ENCODE assay signal across 8 cellular contexts in the genomic region with DNA sequence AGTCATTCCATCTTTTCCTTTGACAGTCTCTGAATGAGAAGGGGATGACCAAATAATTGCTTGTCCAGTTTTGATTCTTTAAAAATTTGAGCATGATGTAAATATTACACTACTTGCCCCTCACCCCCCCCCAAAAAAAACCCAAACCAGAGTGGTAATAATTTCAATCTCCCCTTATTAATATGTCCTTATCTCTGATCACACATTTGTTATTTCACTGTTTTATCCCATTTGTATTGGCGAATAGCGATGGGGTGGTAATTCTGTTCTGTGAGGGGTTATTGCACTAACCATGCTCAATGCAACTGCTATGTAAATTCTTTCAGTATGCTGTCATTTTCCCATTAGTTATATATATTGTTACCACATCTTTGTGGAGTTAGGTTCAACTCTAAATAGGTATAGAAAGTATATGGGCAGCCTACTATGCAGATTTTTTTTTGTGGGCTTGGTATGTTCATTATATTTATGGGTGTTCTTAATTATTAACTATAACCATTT. TPM values are rescaled to one million over a fixed set of nuclear protein-coding genes. Genes with fewer than 3 reads are reported as not detected.
A peak's percentile ranks its signal among the peaks of the same experiment; 100 is the strongest.
DNase-seq lines count a peak whose midpoint lies in the region; ATAC-seq and TF ChIP-seq lines count a peak whose summit lies in the region.

No MANE protein-coding gene starts in this region.

- H3K4me3 ChIP-seq in AG09309 (ENCODE audit: control insufficient read depth, low read depth, low read length) (peak overlapping the region; percentile 67), KMS-11 (IDR thresholded peaks at IDR 0.05; ENCODE audit: insufficient read depth, low read depth, low read length) (no peak overlapping the region), choroid plexus epithelial cell (ENCODE audit: low read depth, low read length) (peak overlapping the region; percentile 90), muscle layer of colon (ENCODE audit: low read depth in 1 of 2, low read length in 2 of 2) (peak overlapping the region; percentile 57 to 62)

- H4K20me1 ChIP-seq in KMS-11 (ENCODE audit: insufficient read depth): no peaks in the 10 kb centered on the region

- H2AFZ ChIP-seq in KMS-11 (ENCODE audit: low read depth): peak overlapping the region; percentile 85

- H3K4me1 ChIP-seq in KMS-11 (ENCODE audit: low read depth, poor library complexity, severe bottlenecking): peaks cover 9% of the 10 kb centered on the region
- H3K4me1 ChIP-seq in muscle layer of colon (ENCODE audit: insufficient read depth, low read length): peaks cover 49% of the 10 kb centered on the region

- H3K36me3 ChIP-seq in KMS-11 (ENCODE audit: insufficient read depth) (no peaks in the 10 kb centered on the region), muscle layer of colon (ENCODE audit: insufficient read depth, low read length) (no peaks in the 10 kb centered on the region)

- peak overlapping the region; percentile 63; the same call in 1 of the 2 replicates for H3K9ac ChIP-seq in KMS-11
- peak overlapping the region; percentile 29 for H3K9ac ChIP-seq in muscle layer of colon (ENCODE audit: low read length)

- no peak overlapping the region for H3K27ac ChIP-seq in KMS-11
- H3K27ac ChIP-seq in muscle layer of colon (ENCODE audit: low read depth, low read length): peak overlapping the region; percentile 16

- H3K9me3 ChIP-seq in muscle layer of colon (ENCODE audit: low read length): no peaks in the 10 kb centered on the region

- peak overlapping the region; percentile 72 for H3K4me2 ChIP-seq in KMS-11

- DNase-seq in AG09309 (ENCODE audit: low read depth) (no peak), choroid plexus epithelial cell (ENCODE audit: low read depth) (peak; percentile 45), dermis blood vessel endothelial cell (no peak), amygdala (lab: John Stamatoyannopoulos, UW) (no peak)
- DNase-seq in stimulated activated CD4-positive, alpha-beta T cell treated with anti-CD3 and anti-CD28 coated beads, Interleukin-12 subunit alpha, Interleukin-12 subunit beta, amount 100 ng/mL, for 4 hours: no peak

- no peaks in the 10 kb centered on the region; the same call in 1 of the 2 replicates for H3K79me2 ChIP-seq in KMS-11 (ENCODE audit: insufficient read depth, low read depth)

- H3K27me3 ChIP-seq in KMS-11 (ENCODE audit: insufficient read depth, low read depth): no peaks in the 10 kb centered on the region
- H3K27me3 ChIP-seq in muscle layer of colon (ENCODE audit: control insufficient read depth in 1 of 2, insufficient read depth in 2 of 2, low read length in 2 of 2): no peaks in the 10 kb centered on the region

- no peak for ATAC-seq in HG02938 (IDR thresholded peaks at IDR 0.05; ENCODE audit: unreplicated experiment)

- TF ChIP-seq CTCF in AG09309 (IDR thresholded peaks at IDR 0.05; ENCODE audit: control insufficient read depth, insufficient read depth, low read depth, low read length, missing control alignments): no peak
- TF ChIP-seq CTCF in KMS-11 (conservative IDR thresholded peaks at IDR 0.05; ENCODE audit: low read depth, low read length): no peak
- no peak for TF ChIP-seq CTCF in choroid plexus epithelial cell (conservative IDR thresholded peaks at IDR 0.05; ENCODE audit: low read depth, low read length)

RNA-seq across cellular contexts. Expression of a gene that starts 1.1 kb away (rescaled TPM):
- 46.4 and 180 TPM in 2 replicates for total RNA-seq in dermis blood vessel endothelial cell

RNA-seq across cellular contexts. Expression of a gene that starts 36.3 kb away (rescaled TPM):
- total RNA-seq in dermis blood vessel endothelial cell: 0.19 and 0.85 TPM in 2 replicates
